ENCODE assay signal across 8 cellular contexts in genomic region chrX:40104649-40105015, GRCh38. TPM values are rescaled to one million over a fixed set of nuclear protein-coding genes. Genes with fewer than 3 reads are reported as not detected.
DNase-seq lines count a peak whose midpoint lies in the region; ATAC-seq and TF ChIP-seq lines count a peak whose summit lies in the region.

No MANE protein-coding gene starts in this region.

- peak overlapping the region; percentile 72 for H3K4me3 ChIP-seq in endodermal cell (ENCODE audit: low read length)

- H3K9me3 Mint-ChIP-seq in Calu3 (ENCODE audit: low read depth, unreplicated experiment) (no peaks in the 10 kb centered on the region), endodermal cell (peaks cover 12% of the 10 kb centered on the region)
- H3K9me3 Mint-ChIP-seq in natural killer cell treated with Interleukin-12 subunit alpha and Interleukin-12 subunit beta and Interleukin-15 and Interleukin-18, amount 100 ng/mL, for 72 hours = no peaks in the 10 kb centered on the region

- no peak for TF ChIP-seq CTCF in Calu3 (IDR thresholded peaks at IDR 0.05; ENCODE audit: unreplicated experiment)
- TF ChIP-seq CTCF in endodermal cell (conservative IDR thresholded peaks at IDR 0.05) = no peak

- no peak overlapping the region for H3K27ac ChIP-seq in endodermal cell (ENCODE audit: low read depth, low read length)

- DNase-seq in Calu3 (peak; percentile 27), RKO (ENCODE audit: low spot score) (peak; percentile 54), endodermal cell (peak; percentile 77), SK-N-DZ (ENCODE audit: low spot score) (no peak), SHP77 treated with DMSO at 0.1 percent for 48 hours (lab: John Stamatoyannopoulos, UW) (no peak)
- DNase-seq in natural killer cell treated with Interleukin-12 subunit alpha and Interleukin-12 subunit beta and Interleukin-15 and Interleukin-18, amount 100 ng/mL, for 72 hours (ENCODE audit: low spot score) = peak; percentile 85

- H3K4me3 Mint-ChIP-seq in Calu3 (ENCODE audit: low read depth, unreplicated experiment) (peak overlapping the region; percentile 73), endodermal cell (peak overlapping the region; percentile 59)
- H3K4me3 Mint-ChIP-seq in natural killer cell treated with Interleukin-12 subunit alpha and Interleukin-12 subunit beta and Interleukin-15 and Interleukin-18, amount 100 ng/mL, for 72 hours = peak overlapping the region; percentile 44

- H3K9me3 ChIP-seq in endodermal cell (ENCODE audit: control insufficient read depth, low read length) = no peaks in the 10 kb centered on the region

- H3K36me3 Mint-ChIP-seq in Calu3 (ENCODE audit: insufficient read depth, unreplicated experiment) (peaks cover 47% of the 10 kb centered on the region), endodermal cell (ENCODE audit: low read depth) (no peaks in the 10 kb centered on the region)
- H3K36me3 Mint-ChIP-seq in natural killer cell treated with Interleukin-12 subunit alpha and Interleukin-12 subunit beta and Interleukin-15 and Interleukin-18, amount 100 ng/mL, for 72 hours = no peaks in the 10 kb centered on the region

- ATAC-seq in GM21515 (IDR thresholded peaks at IDR 0.05; ENCODE audit: unreplicated experiment) = peak; percentile 36
- peak; percentile 85 to 87 for ATAC-seq in natural killer cell treated with Interleukin-12 subunit alpha and Interleukin-12 subunit beta and Interleukin-15 and Interleukin-18, amount 100 ng/mL, for 72 hours
- ATAC-seq in HG03565 (IDR thresholded peaks at IDR 0.05; ENCODE audit: unreplicated experiment) = no peak

- intact Hi-C loops in Calu3 (cut with micrococcal nuclease; ENCODE audit: unreplicated experiment) = loop anchor here (10.0 kb wide), 1 partner anchor 50 kb away; no protein-coding TSS in a partner anchor

- no peak overlapping the region for H3K9ac ChIP-seq in endodermal cell (ENCODE audit: extremely low read depth, low read length, poor library complexity, severe bottlenecking)

- no peaks in the 10 kb centered on the region for H3K36me3 ChIP-seq in endodermal cell (ENCODE audit: control insufficient read depth, insufficient read depth, low read length)

- H3K4me1 Mint-ChIP-seq in Calu3 (ENCODE audit: low read depth, unreplicated experiment) = no peaks in the 10 kb centered on the region
- peaks cover 38% of the 10 kb centered on the region for H3K4me1 Mint-ChIP-seq in endodermal cell
- H3K4me1 Mint-ChIP-seq in natural killer cell treated with Interleukin-12 subunit alpha and Interleukin-12 subunit beta and Interleukin-15 and Interleukin-18, amount 100 ng/mL, for 72 hours (ENCODE audit: low read depth in 2 of 2) = peaks cover 5 to 10% of the 10 kb centered on the region in 2 donors

- no peaks in the 10 kb centered on the region for H3K27me3 ChIP-seq in endodermal cell (ENCODE audit: control insufficient read depth, insufficient read depth, low read length, poor library complexity, severe bottlenecking)

- WGBS in endodermal cell (ENCODE audit: insufficient coverage in 1 of 2, insufficient read length in 1 of 2), 2 experiments = 0% methylated on average over 39 of the region's 39 CpGs; no CpG with 5 or more reads in 1 of the 2 experiments

- H3K27ac Mint-ChIP-seq in Calu3 (ENCODE audit: unreplicated experiment) (no peak overlapping the region), endodermal cell (no peak overlapping the region)
- no peak overlapping the region for H3K27ac Mint-ChIP-seq in natural killer cell treated with Interleukin-12 subunit alpha and Interleukin-12 subunit beta and Interleukin-15 and Interleukin-18, amount 100 ng/mL, for 72 hours

- H3K4me1 ChIP-seq in endodermal cell (ENCODE audit: control insufficient read depth, insufficient read depth, low read length) = no peaks in the 10 kb centered on the region

- CTCF ChIA-PET in Calu3 (lab: Charles Lee) = interaction anchor here (0.6 kb wide), 1 partner anchor 15 kb away, joined by 6 read pairs; no protein-coding TSS in a partner anchor

- no TSS peak for BruUV-seq in Calu3 (replicated peaks; lab: Mats Ljungman, UMichigan)

- H3K27me3 Mint-ChIP-seq in Calu3 (ENCODE audit: unreplicated experiment) (no peaks in the 10 kb centered on the region), endodermal cell (ENCODE audit: insufficient read depth) (peaks cover 54% of the 10 kb centered on the region)
- peaks cover 0 to 10% of the 10 kb centered on the region in 2 donors for H3K27me3 Mint-ChIP-seq in natural killer cell treated with Interleukin-12 subunit alpha and Interleukin-12 subunit beta and Interleukin-15 and Interleukin-18, amount 100 ng/mL, for 72 hours

RNA-seq across cellular contexts. Expression of gene BCOR, which starts 6.9 kb away (rescaled TPM):
- total RNA-seq in Calu3 (2022) (20.6 and 21.1 TPM in 2 replicates), endodermal cell (10 to 100 TPM; 31.3 to 37.9 TPM)
- 31.8 TPM for polyA plus RNA-seq in endodermal cell (2013, experiment 1 of 2)
- polyA plus RNA-seq in endodermal cell (2013, experiment 2 of 2) = 30.2 TPM
- 10 to 100 TPM; 52.3 to 56.7 TPM for total RNA-seq in natural killer cell treated with Interleukin-12 subunit alpha and Interleukin-12 subunit beta and Interleukin-15 and Interleukin-18, amount 100 ng/mL, for 72 hours
- polyA plus RNA-seq in SK-N-DZ (2014; cell fraction: cytosol; rRNA removed) = 54.9 and 65.2 TPM in 2 replicates
- polyA plus RNA-seq in SK-N-DZ (2014; cell fraction: nucleus; rRNA removed) = 40.2 and 73.5 TPM in 2 replicates

Comparison
In these comparisons a context has a peak if more than half of its experiments do, and no peak if none do; other contexts are left out.
1. DNase-seq: peak in Calu3 (single experiment), RKO (single experiment), endodermal cell (single experiment) and natural killer cell treated with Interleukin-12 subunit alpha and Interleukin-12 subunit beta and Interleukin-15 and Interleukin-18, amount 100 ng/mL, for 72 hours (single experiment); none in SK-N-DZ (single experiment) and SHP77 treated with DMSO at 0.1 percent for 48 hours (single experiment).
2. Peak in every context shown above with its lines, with median percentiles within 50 percentile points of each other: H3K4me3 Mint-ChIP-seq.